Comparison of ENCODE assay signal across 18 cellular contexts in the genomic region with DNA sequence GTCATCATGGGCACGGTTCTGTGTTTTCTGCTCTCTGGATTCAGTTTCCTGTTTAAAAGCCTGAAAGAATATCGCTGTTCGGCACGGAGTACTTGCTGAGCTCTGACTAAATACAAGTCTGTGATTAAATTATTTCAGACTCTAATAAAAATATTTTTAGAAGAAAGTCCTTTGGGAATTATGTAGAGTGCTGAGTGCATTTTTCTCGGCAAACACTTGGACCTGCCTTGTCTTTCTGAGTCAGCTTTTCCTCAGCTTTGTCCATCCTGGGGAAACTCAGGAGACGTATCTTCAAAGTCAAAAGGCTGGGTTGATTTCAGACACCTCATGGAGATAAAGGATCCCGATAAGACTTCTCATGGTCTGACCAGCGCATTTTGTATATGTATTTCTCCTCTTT. TPM values are rescaled to one million over a fixed set of nuclear protein-coding genes. Genes with fewer than 3 reads are reported as not detected.
A peak's percentile ranks its signal among the peaks of the same experiment; 100 is the strongest.
DNase-seq lines count a peak whose midpoint lies in the region; ATAC-seq and TF ChIP-seq lines count a peak whose summit lies in the region.
"Had no signal": no experiment of that assay in that cellular context is flagged by ENCODE, and none has a peak within 500 bp of the region (broad histone marks: within the 10 kb centered on the region; RNA-seq: fewer than 3 reads in every experiment).

No MANE protein-coding gene starts in this region.

- no peak overlapping the region for H3K4me2 ChIP-seq in mammary epithelial cell (ENCODE audit: insufficient read depth, low read depth, low read length)

- H3K27me3 ChIP-seq in breast epithelium (no peaks in the 10 kb centered on the region), mammary epithelial cell (ENCODE audit: insufficient read depth, low read length) (no peaks in the 10 kb centered on the region), gastroesophageal sphincter (no peaks in the 10 kb centered on the region), ovary (no peaks in the 10 kb centered on the region), aorta (ENCODE audit: control insufficient read depth in 1 of 2, insufficient read depth in 2 of 2, low read length in 1 of 2) (no peaks in the 10 kb centered on the region)

- TF ChIP-seq EP300 in gastroesophageal sphincter (IDR thresholded peaks at IDR 0.05) (no peak), ovary (IDR thresholded peaks at IDR 0.05) (no peak)

- peaks cover 14% of the 10 kb centered on the region for H3K27me3 Mint-ChIP-seq in activated CD4-positive, alpha-beta memory T cell treated with anti-CD3 and anti-CD28 coated beads, Interleukin-2, amount 10 ng/mL, durations not matched to agents 7 days and 5 days

- H3K9me3 ChIP-seq in breast epithelium (no peaks in the 10 kb centered on the region), mammary epithelial cell (replicated peaks; ENCODE audit: insufficient read depth, low read length) (no peaks in the 10 kb centered on the region), gastroesophageal sphincter (no peaks in the 10 kb centered on the region), ovary (no peaks in the 10 kb centered on the region), aorta (ENCODE audit: control insufficient read depth, low read length) (no peaks in the 10 kb centered on the region)

- CTCF ChIA-PET in mammary epithelial cell (lab: Charles Lee; ENCODE audit: low non-redundant PET) = no interaction called here
- CTCF ChIA-PET in activated CD4-positive, alpha-beta memory T cell treated with anti-CD3 and anti-CD28 coated beads, Interleukin-2, amount 10 ng/mL, durations not matched to agents 7 days and 5 days (lab: Charles Lee) = interaction anchor here (1.3 kb wide), 1 partner anchor 203 kb away, joined by 7 read pairs; no protein-coding TSS in a partner anchor

- ATAC-seq in gastroesophageal sphincter (peak; percentile 70), aorta (ENCODE audit: low FRiP score) (peak; percentile 84)

- 87% methylated on average over 8 of the region's 8 CpGs for WGBS in mammary epithelial cell (ENCODE audit: low coverage, missing lambda C conversion rate)
- 14 to 31% methylated on average over 4 to 8 of the region's 8 CpGs for WGBS in gastroesophageal sphincter (ENCODE audit: low coverage in 1 of 2), 2 donors
- WGBS in ovary, 3 donors = 3 to 7% (median 4%) methylated on average over 8 of the region's 8 CpGs
- 1 to 4% methylated on average over 8 of the region's 8 CpGs for WGBS in aorta, 2 donors

- H3K9ac ChIP-seq in mammary epithelial cell (ENCODE audit: insufficient read depth, low read length) = no peak overlapping the region

- no peak overlapping the region for H3K27ac Mint-ChIP-seq in activated CD4-positive, alpha-beta memory T cell treated with anti-CD3 and anti-CD28 coated beads, Interleukin-2, amount 10 ng/mL, durations not matched to agents 7 days and 5 days
- H3K27ac Mint-ChIP-seq: progenitor cell of endocrine pancreas had no signal

- peaks cover 4% of the 10 kb centered on the region for H3K9me3 Mint-ChIP-seq in activated CD4-positive, alpha-beta memory T cell treated with anti-CD3 and anti-CD28 coated beads, Interleukin-2, amount 10 ng/mL, durations not matched to agents 7 days and 5 days

- no peaks in the 10 kb centered on the region for H4K20me1 ChIP-seq in mammary epithelial cell (ENCODE audit: insufficient read depth, low read length)

- peaks cover 5 to 7% of the 10 kb centered on the region in 2 donors for H3K4me1 ChIP-seq in breast epithelium
- H3K4me1 ChIP-seq in mammary epithelial cell (ENCODE audit: insufficient read depth, low read length) = peaks cover 16% of the 10 kb centered on the region
- H3K4me1 ChIP-seq in gastroesophageal sphincter = peaks cover 0 to 37% (median 11%) of the 10 kb centered on the region in 3 donors
- peaks cover 15% of the 10 kb centered on the region for H3K4me1 ChIP-seq in ovary (ENCODE audit: insufficient read depth)
- H3K4me1 ChIP-seq in aorta (ENCODE audit: control insufficient read depth in 1 of 2, insufficient read depth in 2 of 2, low read length in 2 of 2) = peaks cover 2 to 10% of the 10 kb centered on the region in 2 donors

- no peak for TF ChIP-seq POLR2A in breast epithelium (IDR thresholded peaks at IDR 0.05)
- TF ChIP-seq POLR2A in gastroesophageal sphincter (IDR thresholded peaks at IDR 0.05) = no peak
- TF ChIP-seq POLR2A in ovary (IDR thresholded peaks at IDR 0.05) = no peak

- peaks cover 9% of the 10 kb centered on the region for H3K36me3 Mint-ChIP-seq in activated CD4-positive, alpha-beta memory T cell treated with anti-CD3 and anti-CD28 coated beads, Interleukin-2, amount 10 ng/mL, durations not matched to agents 7 days and 5 days (ENCODE audit: low read depth)

- BruUV-seq in mammary epithelial cell (replicated peaks; lab: Mats Ljungman, UMichigan) = no TSS peak

- in situ Hi-C loops in mammary epithelial cell (cut with MboI; ENCODE audit: low sequenced_read_pairs in 2 of 2) = no loop called here

- intact Hi-C loops in breast epithelium (cut with DNase I; ENCODE audit: low total_unique reads) = no loop called here
- intact Hi-C loops in mammary epithelial cell (cut with micrococcal nuclease) = no loop called here
- intact Hi-C loops in ovary (cut with DNase I) = no loop called here
- intact Hi-C loops in aorta (cut with DNase I) = loop anchor here in 1 of 2 donors (1.0 kb wide), 1 partner anchor 26 kb away; no protein-coding TSS in a partner anchor

- H3K4me3 ChIP-seq in breast epithelium (peak overlapping the region in 1 of 3 donors; percentile 20), mammary epithelial cell (replicated peaks in 1 of 3; ENCODE audit: insufficient read depth in 1 of 3, low read depth in 2 of 3, low read length in 3 of 3) (no peak overlapping the region), gastroesophageal sphincter (no peak overlapping the region), ovary (no peak overlapping the region), aorta (ENCODE audit: low read length in 2 of 2) (no peak overlapping the region)

- no peaks in the 10 kb centered on the region for H3K36me3 ChIP-seq in breast epithelium
- H3K36me3 ChIP-seq in mammary epithelial cell (ENCODE audit: insufficient read depth, low read length) = no peaks in the 10 kb centered on the region
- H3K36me3 ChIP-seq in gastroesophageal sphincter = no peaks in the 10 kb centered on the region
- no peaks in the 10 kb centered on the region for H3K36me3 ChIP-seq in ovary
- no peaks in the 10 kb centered on the region for H3K36me3 ChIP-seq in aorta (ENCODE audit: control insufficient read depth in 1 of 2, insufficient read depth in 2 of 2, low read length in 1 of 2)

- TF ChIP-seq CTCF in breast epithelium (IDR thresholded peaks at IDR 0.05) (no peak), mammary epithelial cell (conservative IDR thresholded peaks at IDR 0.05 in 1 of 2, IDR thresholded peaks at IDR 0.05 in 1 of 2; ENCODE audit: extremely low read depth in 1 of 2, insufficient read depth in 1 of 2, low read depth in 1 of 2, low read length in 2 of 2) (no peak), gastroesophageal sphincter (IDR thresholded peaks at IDR 0.05) (no peak), ovary (IDR thresholded peaks at IDR 0.05) (no peak)

- H2AFZ ChIP-seq in mammary epithelial cell (ENCODE audit: low read depth, low read length) = no peak overlapping the region

- peaks cover 33% of the 10 kb centered on the region for H3K4me1 Mint-ChIP-seq in activated CD4-positive, alpha-beta memory T cell treated with anti-CD3 and anti-CD28 coated beads, Interleukin-2, amount 10 ng/mL, durations not matched to agents 7 days and 5 days

- H3K27ac ChIP-seq in breast epithelium = peak overlapping the region; percentile 73 to 88
- H3K27ac ChIP-seq in mammary epithelial cell (ENCODE audit: insufficient read depth, low read depth, low read length) = no peak overlapping the region
- peak overlapping the region; percentile 37 to 72 (median 68) for H3K27ac ChIP-seq in gastroesophageal sphincter
- peak overlapping the region; percentile 4 to 61 for H3K27ac ChIP-seq in ovary
- H3K27ac ChIP-seq in aorta (ENCODE audit: low read depth in 1 of 2, low read length in 2 of 2) = peak overlapping the region; percentile 75 to 84

- no peak overlapping the region for H3K4me3 Mint-ChIP-seq in activated CD4-positive, alpha-beta memory T cell treated with anti-CD3 and anti-CD28 coated beads, Interleukin-2, amount 10 ng/mL, durations not matched to agents 7 days and 5 days

- DNase-seq in breast epithelium (ENCODE audit: low spot score in 2 of 2) = no peak
- no peak for DNase-seq in mammary epithelial cell
- DNase-seq in ovary = peak in 1 of 5 donors; percentile 67
- no peak for DNase-seq in aorta
- no peak for DNase-seq in activated CD4-positive, alpha-beta memory T cell treated with anti-CD3 and anti-CD28 coated beads, Interleukin-2, amount 10 ng/mL, durations not matched to agents 7 days and 5 days
- no peak for DNase-seq in activated T-cell treated with anti-CD3 and anti-CD28 coated beads for 4 hours
- DNase-seq in A172 (ENCODE audit: low spot score) = no peak
- DNase-seq: 8988T; activated CD4-positive, alpha-beta T cell treated with anti-CD3 and anti-CD28 coated beads, Interleukin-2, amount 50 U/mL, for 48 hours; activated naive CD4-positive, alpha-beta T cell; hypothalamus; mesendoderm; NCI-H446 had no signal

- no peaks in the 10 kb centered on the region for H3K79me2 ChIP-seq in mammary epithelial cell (ENCODE audit: insufficient read depth, low read length)

- POLR2A ChIA-PET in activated CD4-positive, alpha-beta memory T cell treated with anti-CD3 and anti-CD28 coated beads, Interleukin-2, amount 10 ng/mL, durations not matched to agents 7 days and 5 days (lab: Charles Lee) = no interaction called here

- dilution Hi-C loops in mammary epithelial cell (cut with HindIII; ENCODE audit: low sequenced_read_pairs) = no loop called here

RNA-seq across cellular contexts. Expression of gene IL1R2, which starts 45.9 kb away (rescaled TPM):
- total RNA-seq in breast epithelium (1 to 10 TPM; 8.2 to 9.8 (median 8.2) TPM), mammary epithelial cell (1 to 10 TPM in 1 of 2 donors, under 1 TPM in 1; 0.50 to 3.1 TPM), gastroesophageal sphincter (10 to 100 TPM in 2 of 4 donors, 1 to 10 TPM in 2; 1.1 to 25.2 (median 10.0) TPM), ovary (1 to 10 TPM in 4 of 7 donors, under 1 TPM in 3; 0.15 to 8.7 (median 3.2) TPM), aorta (10 to 100 TPM in 1 of 2 donors, 1 to 10 TPM in 1; 3.3 to 38.3 TPM)
- polyA plus RNA-seq in mammary epithelial cell (6.9 TPM), ovary (1 to 10 TPM; 1.1 TPM), aorta (1 to 10 TPM in 1 of 2 donors, under 1 TPM in 1; 0.97 to 9.3 TPM)
- 8.1 TPM for polyA minus RNA-seq in mammary epithelial cell
- total RNA-seq in activated CD4-positive, alpha-beta memory T cell treated with anti-CD3 and anti-CD28 coated beads, Interleukin-2, amount 10 ng/mL, durations not matched to agents 7 days and 5 days = under 1 TPM; 0.81 to 0.88 TPM
- total RNA-seq in A172 (2014; rRNA removed; shearing (Covaris generic)) = not detected in 2 replicates
- total RNA-seq: dermis microvascular lymphatic vessel endothelial cell; H1; progenitor cell of endocrine pancreas; T-helper 2 cell treated with Interferon-gamma antibody and Interleukin-4, amounts not matched to agents 100 ng/mL and 5 ng/mL, for 36 hours had no signal
